10 cellular contexts compared by ENCODE assay signal in genomic region chr17:9120471-9120870, GRCh38.
DNase-seq lines count a peak whose midpoint lies in the region; ATAC-seq, FAIRE-seq and TF ChIP-seq lines count a peak whose summit lies in the region.
"Had no signal": no experiment of that assay in that cellular context is flagged by ENCODE, and none has a peak within 500 bp of the region (broad histone marks: within the 10 kb centered on the region; RNA-seq: fewer than 3 reads in every experiment).

No MANE protein-coding gene starts in this region.

- H3K4me1 ChIP-seq in HCT116 (ENCODE audit: control insufficient read depth in 1 of 2, insufficient read depth in 2 of 2, low read length in 2 of 2) (no peaks in the 10 kb centered on the region), ascending aorta (peaks cover 0 to 22% of the 10 kb centered on the region in 2 donors), HepG2 (ENCODE audit: insufficient read depth, low read length) (peaks cover 5% of the 10 kb centered on the region; the same call in 1 of the 2 replicates)

- H3K9me2 ChIP-seq in HCT116 (ENCODE audit: insufficient read depth), result no peaks in the 10 kb centered on the region

- intact Hi-C loops in HCT116 (cut with micrococcal nuclease) (no loop called here), ascending aorta (cut with DNase I) (loop anchor here (5.0 kb wide), 2 partner anchors 98 to 122 kb away; partner anchors contain the start of gene NTN1), HepG2 (cut with micrococcal nuclease; ENCODE audit: unreplicated experiment) (no loop called here)

- TF ChIP-seq EP300 in HepG2 (IDR thresholded peaks at IDR 0.05; ENCODE audit: low read depth in 2 of 2, low read length in 2 of 2), result no peak
- TF ChIP-seq EP300 in HepG2 (CRISPR knock-in tag; IDR thresholded peaks at IDR 0.05; ENCODE audit: borderline replicate concordance), result no peak

- H3K9ac ChIP-seq in HCT116 (ENCODE audit: low read length) (no peak overlapping the region), HepG2 (ENCODE audit: insufficient read depth, low read depth, low read length) (no peak overlapping the region)
- H3K9ac ChIP-seq: GM23248 had no signal

- TF ChIP-seq RAD21 in HCT116 (IDR thresholded peaks at IDR 0.05; ENCODE audit: low read depth), result peak; percentile 39; the same call in 1 of the 2 replicates
- TF ChIP-seq RAD21 in HepG2 (CRISPR knock-in tag; IDR thresholded peaks at IDR 0.05), result no peak

- BruUV-seq in HCT116 (replicated peaks; lab: Mats Ljungman, UMichigan) (no TSS peak), HepG2 (replicated peaks; lab: Mats Ljungman, UMichigan) (no TSS peak)

- no peak for FAIRE-seq in HepG2 (lab: Jason Lieb, UNC)

- in situ Hi-C loops in HepG2 (cut with HindIII; ENCODE audit: extremely low pct_ligation_motif_present, low pct_unique_long_range_greater_than_20kb), result no loop called here

- POLR2A ChIA-PET in HCT116 (lab: Charles Lee) (no interaction called here), HepG2 (lab: Yijun Ruan, JAX) (no interaction called here)

- RAD21 ChIA-PET in HCT116 (lab: Charles Lee; ENCODE audit: low non-redundant PET in 1 of 2, low total read pairs in 2 of 2, uncharacterized antibody in 2 of 2, unreplicated experiment in 2 of 2), result no interaction called here

- peak; percentile 13 for DNase-seq in ELR (ENCODE audit: low read depth)
- DNase-seq in HCT116 (ENCODE audit: low read depth, low spot score), result peak; percentile 3
- no peak for DNase-seq in ascending aorta (ENCODE audit: low spot score in 2 of 2)
- peak; percentile 8 for DNase-seq in HepG2 (ENCODE audit: low spot score)
- DNase-seq in SKM-1 (lab: John Stamatoyannopoulos, UW; ENCODE audit: unreplicated experiment), result no peak
- no peak for DNase-seq in NCI-H2081 treated with DMSO at 0.1 percent for 48 hours (lab: John Stamatoyannopoulos, UW)
- DNase-seq: GM23248, NCI-H510A had no signal

- CTCF ChIA-PET in HCT116 (lab: Charles Lee), result no interaction called here
- CTCF ChIA-PET in HepG2 (lab: Yijun Ruan, JAX; ENCODE audit: low intra/inter-chr PET ratio, low total read pairs), result no interaction called here

- H2AFZ ChIP-seq in HCT116 (ENCODE audit: low read depth, low read length, poor library complexity, severe bottlenecking) (no peak overlapping the region), HepG2 (ENCODE audit: low read length) (no peak overlapping the region)
- H2AFZ ChIP-seq: GM23248 had no signal

- no peaks in the 10 kb centered on the region for H3K79me2 ChIP-seq in HCT116 (ENCODE audit: insufficient read depth, low read length)
- H3K79me2 ChIP-seq in HepG2 (ENCODE audit: insufficient read depth, low read length), result no peaks in the 10 kb centered on the region

- H3K4me2 ChIP-seq in HCT116 (ENCODE audit: low read length), result no peak overlapping the region
- H3K4me2 ChIP-seq in HepG2 (ENCODE audit: low read depth, low read length), result no peak overlapping the region

- H3K27ac ChIP-seq in HCT116 (ENCODE audit: low read depth, low read length), result no peak overlapping the region
- H3K27ac ChIP-seq in ascending aorta, result peak overlapping the region; percentile 35 to 69
- H3K27ac ChIP-seq in HepG2 (ENCODE audit: extremely low read length, insufficient read depth, low read length), result no peak overlapping the region
- H3K27ac ChIP-seq: GM23248 had no signal

- H3K4me3 ChIP-seq in HCT116 (replicated peaks in 1 of 2; ENCODE audit: low read depth in 1 of 2, low read length in 2 of 2), result no peak overlapping the region
- no peak overlapping the region for H3K4me3 ChIP-seq in ascending aorta
- H3K4me3 ChIP-seq in HepG2 (replicated peaks in 1 of 3; ENCODE audit: insufficient read depth in 1 of 3, low read depth in 2 of 3, low read length in 3 of 3), result no peak overlapping the region
- H3K4me3 ChIP-seq: GM23248 had no signal

- no peaks in the 10 kb centered on the region; a peak in 1 of 4 replicates for H3K36me3 ChIP-seq in HCT116 (ENCODE audit: control insufficient read depth in 1 of 2, insufficient read depth in 2 of 2, low read length in 2 of 2)
- H3K36me3 ChIP-seq in ascending aorta, result no peaks in the 10 kb centered on the region
- no peaks in the 10 kb centered on the region for H3K36me3 ChIP-seq in HepG2 (replicated peaks in 1 of 2; ENCODE audit: control insufficient read depth in 1 of 2, insufficient read depth in 2 of 2, low read length in 2 of 2)

- WGBS in HepG2 (ENCODE audit: low lambda C conversion rate), result 19% methylated on average over 5 of the region's 5 CpGs

- no peaks in the 10 kb centered on the region for H3K27me3 ChIP-seq in HCT116 (ENCODE audit: insufficient read depth, low read length)
- H3K27me3 ChIP-seq in ascending aorta, result no peaks in the 10 kb centered on the region
- peaks cover 1 to 50% of the 10 kb centered on the region in 2 experiments; a peak in 3 of 5 replicates for H3K27me3 ChIP-seq in HepG2 (ENCODE audit: control insufficient read depth in 1 of 2, insufficient read depth in 2 of 2, low read length in 2 of 2)

- TF ChIP-seq CTCF in HCT116 (IDR thresholded peaks at IDR 0.05 in 2 of 3, conservative IDR thresholded peaks at IDR 0.05 in 1 of 3; ENCODE audit: borderline replicate concordance in 1 of 3, insufficient read depth in 1 of 3, low read depth in 2 of 3, low read length in 2 of 3) (peak; percentile 50 to 82 (median 75); a peak in 5 of 6 replicates), ascending aorta (IDR thresholded peaks at IDR 0.05) (peak; percentile 19 to 51 (median 46)), HepG2 (CRISPR knock-in tag; IDR thresholded peaks at IDR 0.05) (peak; percentile 18; the same call in 1 of the 2 replicates)

- ATAC-seq in HCT116 (peak; percentile 65), HepG2 (no peak), HG03571 (IDR thresholded peaks at IDR 0.05; ENCODE audit: unreplicated experiment) (no peak), GM18505 (IDR thresholded peaks at IDR 0.05; ENCODE audit: unreplicated experiment) (no peak)

- TF ChIP-seq POLR2A in HCT116 (IDR thresholded peaks at IDR 0.05; ENCODE audit: borderline replicate concordance, extremely low read depth, insufficient read depth, insufficient read length), result no peak
- no peak for TF ChIP-seq POLR2A in HepG2 (IDR thresholded peaks at IDR 0.05; ENCODE audit: insufficient read depth in 1 of 2, low read depth in 2 of 2, low read length in 2 of 2)
- TF ChIP-seq POLR2A in GM18505 (IDR thresholded peaks at IDR 0.05; ENCODE audit: borderline replicate concordance, extremely low read depth, insufficient read depth, insufficient read length), result no peak

- H3K9me3 ChIP-seq in HCT116 (ENCODE audit: control insufficient read depth in 1 of 2, insufficient read depth in 1 of 2, low read depth in 1 of 2, low read length in 2 of 2) (no peaks in the 10 kb centered on the region; a peak in 1 of 4 replicates), ascending aorta (no peaks in the 10 kb centered on the region), HepG2 (ENCODE audit: low read length) (no peaks in the 10 kb centered on the region)

- H4K20me1 ChIP-seq in HCT116 (ENCODE audit: insufficient read depth) (no peaks in the 10 kb centered on the region), HepG2 (ENCODE audit: insufficient read depth, low read length) (no peaks in the 10 kb centered on the region)

TF ChIP-seq in HCT116, 20 proteins besides CTCF, POLR2A, EP300 and RAD21 (continues in another document):
- TF ChIP-seq ZNF274 (IDR thresholded peaks at IDR 0.05; ENCODE audit: low read depth, low read length) (no peak), EGR1 (IDR thresholded peaks at IDR 0.05; ENCODE audit: low read depth) (no peak), SIN3A (IDR thresholded peaks at IDR 0.05; ENCODE audit: low read depth) (no peak), ELF1 (IDR thresholded peaks at IDR 0.05; ENCODE audit: borderline replicate concordance, low read depth) (no peak), JUND (IDR thresholded peaks at IDR 0.05) (no peak), CBX3 (IDR thresholded peaks at IDR 0.05; ENCODE audit: low read depth) (no peak), SRF (IDR thresholded peaks at IDR 0.05; ENCODE audit: low read depth) (no peak)
- TF ChIP-seq, protein P1, sequence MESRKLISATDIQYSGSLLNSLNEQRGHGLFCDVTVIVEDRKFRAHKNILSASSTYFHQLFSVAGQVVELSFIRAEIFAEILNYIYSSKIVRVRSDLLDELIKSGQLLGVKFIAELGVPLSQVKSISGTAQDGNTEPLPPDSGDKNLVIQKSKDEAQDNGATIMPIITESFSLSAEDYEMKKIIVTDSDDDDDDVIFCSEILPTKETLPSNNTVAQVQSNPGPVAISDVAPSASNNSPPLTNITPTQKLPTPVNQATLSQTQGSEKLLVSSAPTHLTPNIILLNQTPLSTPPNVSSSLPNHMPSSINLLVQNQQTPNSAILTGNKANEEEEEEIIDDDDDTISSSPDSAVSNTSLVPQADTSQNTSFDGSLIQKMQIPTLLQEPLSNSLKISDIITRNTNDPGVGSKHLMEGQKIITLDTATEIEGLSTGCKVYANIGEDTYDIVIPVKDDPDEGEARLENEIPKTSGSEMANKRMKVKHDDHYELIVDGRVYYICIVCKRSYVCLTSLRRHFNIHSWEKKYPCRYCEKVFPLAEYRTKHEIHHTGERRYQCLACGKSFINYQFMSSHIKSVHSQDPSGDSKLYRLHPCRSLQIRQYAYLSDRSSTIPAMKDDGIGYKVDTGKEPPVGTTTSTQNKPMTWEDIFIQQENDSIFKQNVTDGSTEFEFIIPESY (IDR thresholded peaks at IDR 0.05; ENCODE audit: extremely low read depth, insufficient replicate concordance, low read length), result no peak

TF ChIP-seq in HepG2, 621 proteins besides CTCF, POLR2A, EP300 and RAD21:
- TF ChIP-seq SSRP1 (CRISPR knock-in tag; IDR thresholded peaks at IDR 0.05) (no peak), XRCC5 (optimal IDR thresholded peaks at IDR 0.05; ENCODE audit: low read length) (peak; percentile 18)

Comparison
In these comparisons a context has a peak if more than half of its experiments do, and no peak if none do; other contexts are left out.
1. DNase-seq: peak in ELR (single experiment), HCT116 (single experiment) and HepG2 (single experiment); none in ascending aorta (0 of 2), SKM-1 (single experiment) and NCI-H2081 treated with DMSO at 0.1 percent for 48 hours (single experiment).
2. H3K27ac ChIP-seq: peak in ascending aorta (2 of 2); none in HCT116 (single experiment) and HepG2 (single experiment).
3. CTCF ChIP-seq: peak in every context shown above with its lines; median percentile 75 in HCT116; 46 in ascending aorta; 18 in HepG2.